Comparison of ENCODE assay signal across 1 cellular context in the genomic region with DNA sequence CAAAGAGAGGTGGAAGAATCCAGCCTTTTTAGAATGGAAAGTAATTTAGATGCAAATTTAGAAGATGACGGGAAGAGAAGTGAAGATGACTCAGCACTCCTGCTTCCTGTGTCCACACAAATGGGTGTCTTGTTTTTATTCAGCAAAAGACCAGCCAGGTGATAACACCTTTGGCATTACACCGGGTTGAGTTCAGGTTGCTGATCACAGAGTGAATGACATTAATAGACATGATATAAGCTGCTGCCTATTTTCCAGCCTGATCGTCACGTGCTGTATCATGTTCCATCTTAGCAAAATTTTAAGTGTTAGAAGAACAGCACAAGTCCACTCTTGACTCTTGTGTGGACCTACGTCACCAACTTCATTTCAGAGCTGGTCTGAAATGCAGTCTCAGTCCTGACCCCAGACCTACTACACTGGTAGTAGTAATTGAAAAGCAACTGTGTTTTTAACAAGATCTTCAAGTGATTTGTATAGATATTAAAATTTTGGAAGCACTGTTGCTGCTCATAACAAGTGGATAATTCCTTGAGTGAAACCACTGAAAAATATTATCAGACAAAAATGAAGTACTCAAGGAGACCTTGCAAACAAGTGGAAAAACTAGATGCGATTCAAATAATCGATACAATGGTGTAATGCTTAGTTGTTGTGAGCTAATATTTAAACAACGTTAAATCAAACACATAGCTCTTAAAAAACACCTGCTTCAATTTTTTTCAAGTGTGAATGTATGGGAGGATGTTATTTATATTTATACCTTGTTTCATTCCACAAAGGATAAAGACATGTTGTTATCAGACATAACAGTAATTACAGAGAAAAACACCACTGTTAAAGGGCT.
TF ChIP-seq lines count a peak whose summit lies in the region.

No MANE protein-coding gene starts in this region.

TF ChIP-seq in SK-N-SH, 30 proteins besides CTCF, POLR2A, EP300 and RAD21 (continued from another document):
- TF ChIP-seq GATA2 (CRISPR knock-in tag; IDR thresholded peaks at IDR 0.05): no peak
- TF ChIP-seq MXI1 (IDR thresholded peaks at IDR 0.05; ENCODE audit: low read depth, low read length): no peak
TF ChIP-seq in SK-N-SH: peak in this region for 0.
